1 cellular context compared by ENCODE assay signal in genomic region chr1:99404399-99404798, GRCh38.
TF ChIP-seq lines count a peak whose summit lies in the region.

No MANE protein-coding gene starts in this region.

TF ChIP-seq in K562, 482 proteins besides CTCF, POLR2A, EP300 and RAD21 (continued from another document):
- TF ChIP-seq MGA (IDR thresholded peaks at IDR 0.05), result peak; percentile 22; the same call in 1 of the 2 replicates
TF ChIP-seq in K562: peak in this region for 12; not testable (repeated sequence) for 470.
